ENCODE assay signal across 27 cellular contexts in the genomic region with DNA sequence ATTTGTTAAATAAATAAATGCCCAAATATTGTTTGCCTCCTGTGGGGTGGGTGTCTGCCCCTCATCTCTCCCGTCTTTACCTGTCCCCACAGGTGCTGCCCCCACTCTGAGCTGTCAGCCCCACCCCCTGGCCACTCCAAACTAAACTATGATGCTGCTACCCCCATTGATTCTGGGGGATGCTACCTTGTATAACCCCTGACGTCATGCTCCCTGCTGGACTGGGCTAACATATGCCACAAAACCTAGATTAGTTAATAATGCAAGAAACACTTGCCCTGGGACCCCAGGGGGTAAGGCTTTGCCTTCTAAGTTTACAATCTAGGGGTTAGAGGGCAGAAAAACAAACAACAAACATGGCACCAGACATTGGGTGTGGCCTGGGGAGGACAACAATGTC. TPM values are rescaled to one million over a fixed set of nuclear protein-coding genes. Genes with fewer than 3 reads are reported as not detected.
"Had no signal": no experiment of that assay in that cellular context is flagged by ENCODE, and none has a peak within 500 bp of the region (broad histone marks: within the 10 kb centered on the region; RNA-seq: fewer than 3 reads in every experiment).

No MANE protein-coding gene starts in this region.

- H3K27ac ChIP-seq: coronary artery, dorsolateral prefrontal cortex, epithelial cell of prostate, esophagus squamous epithelium, gastrocnemius medialis, heart right ventricle, left lung, lower lobe of right lung had no signal

- H3K4me3 Mint-ChIP-seq: mesothelial cell of epicardium had no signal

- H3K9me3 Mint-ChIP-seq: mesothelial cell of epicardium had no signal

- H3K36me3 ChIP-seq: esophagus squamous epithelium, gastrocnemius medialis, heart right ventricle, left lung, lower lobe of right lung had no signal

- H3K27ac Mint-ChIP-seq: mesothelial cell of epicardium had no signal

- H3K27me3 ChIP-seq: gastrocnemius medialis had no signal

- H3K9me3 ChIP-seq: esophagus squamous epithelium, gastrocnemius medialis, heart right ventricle, left lung, lower lobe of right lung, mucosa of descending colon had no signal

- ATAC-seq: esophagus mucosa, gastrocnemius medialis, heart right ventricle, left cardiac atrium, left lung, left ventricle myocardium superior, lower lobe of right lung, mucosa of descending colon had no signal

- H3K36me3 Mint-ChIP-seq: mesothelial cell of epicardium had no signal

- H3K4me1 ChIP-seq: gastrocnemius medialis, heart right ventricle, left lung, lower lobe of right lung had no signal

- H3K4me1 Mint-ChIP-seq: mesothelial cell of epicardium had no signal

- DNase-seq: dermis blood vessel endothelial cell; dorsolateral prefrontal cortex; effector CD4-positive, alpha-beta T cell; effector memory CD4-positive, alpha-beta T cell; erythroblast; esophagus squamous epithelium; foreskin fibroblast; foreskin melanocyte; gastrocnemius medialis; glutamatergic neuron; head of caudate nucleus; heart right ventricle; hippocampal formation; left cardiac atrium; left lung; left ventricle myocardium superior; lower lobe of right lung; mesenchymal stem cell; mucosa of descending colon had no signal

- FAIRE-seq: colon, endometrium, islet of Langerhans, keratinocyte had no signal

- H3K4me3 ChIP-seq: coronary artery, dorsolateral prefrontal cortex, esophagus squamous epithelium, gastrocnemius medialis, heart right ventricle, left lung, lower lobe of right lung, mucosa of descending colon had no signal

RNA-seq across cellular contexts. Expression of gene MSX1, which starts 58.6 kb away (rescaled TPM):
- polyA plus RNA-seq: keratinocyte had no signal
